In the genomic region with DNA sequence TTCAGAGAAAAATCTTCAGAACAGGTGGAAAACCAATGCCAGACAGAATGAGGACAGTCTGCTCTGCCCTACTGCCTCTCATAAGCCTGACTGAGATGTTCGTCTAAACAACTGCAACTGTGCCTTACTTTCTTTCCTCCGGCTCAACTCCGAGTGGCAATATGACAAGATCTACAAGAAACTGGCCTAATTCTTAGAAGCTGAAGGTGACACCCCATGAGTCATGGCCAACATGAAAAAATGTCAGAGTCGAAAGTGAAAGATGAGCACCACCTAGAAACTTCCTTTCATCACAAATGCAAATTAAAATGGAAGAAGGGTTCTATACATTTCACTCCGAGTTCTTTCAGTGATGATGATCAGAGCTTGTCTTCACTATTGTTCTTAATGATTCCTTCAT, we compare ENCODE assay signal across 8 cellular contexts. TPM values are rescaled to one million over a fixed set of nuclear protein-coding genes. Genes with fewer than 3 reads are reported as not detected.
DNase-seq lines count a peak whose midpoint lies in the region; ATAC-seq and TF ChIP-seq lines count a peak whose summit lies in the region.

No MANE protein-coding gene starts in this region.

- H3K4me3 Mint-ChIP-seq in T-helper 2 cell treated with Interferon-gamma antibody and Interleukin-4, amounts not matched to agents 5 μg/mL and 100 μg/mL, for 36 hours = peak overlapping the region; percentile 74

- H3K9me3 Mint-ChIP-seq in T-helper 2 cell treated with Interferon-gamma antibody and Interleukin-4, amounts not matched to agents 5 μg/mL and 100 μg/mL, for 36 hours = no peaks in the 10 kb centered on the region

- H3K4me1 ChIP-seq in colonic mucosa = peaks cover 9% of the 10 kb centered on the region

- ATAC-seq in GM18861 (IDR thresholded peaks at IDR 0.05; ENCODE audit: unreplicated experiment) = peak; percentile 80
- ATAC-seq in HG02981 (IDR thresholded peaks at IDR 0.05; ENCODE audit: unreplicated experiment) = peak; percentile 90
- no peak for ATAC-seq in Right ventricle myocardium inferior

- H3K27ac ChIP-seq in colonic mucosa = peak overlapping the region; percentile 12

- no peak overlapping the region for H3K9ac ChIP-seq in colonic mucosa (ENCODE audit: low read depth in 2 of 2, low read length in 2 of 2)

- H3K36me3 ChIP-seq in colonic mucosa = no peaks in the 10 kb centered on the region

- no peaks in the 10 kb centered on the region for H3K27me3 Mint-ChIP-seq in T-helper 2 cell treated with Interferon-gamma antibody and Interleukin-4, amounts not matched to agents 5 μg/mL and 100 μg/mL, for 36 hours (ENCODE audit: low read depth)

- peak overlapping the region; percentile 94 for H3K27ac Mint-ChIP-seq in T-helper 2 cell treated with Interferon-gamma antibody and Interleukin-4, amounts not matched to agents 5 μg/mL and 100 μg/mL, for 36 hours

- H3K27me3 ChIP-seq in colonic mucosa = no peaks in the 10 kb centered on the region

- H3K36me3 Mint-ChIP-seq in T-helper 2 cell treated with Interferon-gamma antibody and Interleukin-4, amounts not matched to agents 5 μg/mL and 100 μg/mL, for 36 hours (ENCODE audit: low read depth) = peaks cover 46% of the 10 kb centered on the region

- peaks cover 51% of the 10 kb centered on the region for H3K4me1 Mint-ChIP-seq in T-helper 2 cell treated with Interferon-gamma antibody and Interleukin-4, amounts not matched to agents 5 μg/mL and 100 μg/mL, for 36 hours (ENCODE audit: low read depth)

- intact Hi-C loops in colonic mucosa (cut with DNase I) (no loop called here), Right ventricle myocardium inferior (cut with DNase I) (no loop called here)

- no peak overlapping the region for H3K4me3 ChIP-seq in colonic mucosa

- H3K9me3 ChIP-seq in colonic mucosa = no peaks in the 10 kb centered on the region

- peak; percentile 82 for DNase-seq in T-helper 2 cell treated with Interferon-gamma antibody and Interleukin-4, amounts not matched to agents 5 μg/mL and 100 μg/mL, for 36 hours (ENCODE audit: low spot score)
- DNase-seq in colonic mucosa = no peak
- peak; percentile 18 for DNase-seq in stimulated activated CD8-positive, alpha-beta memory T cell treated with anti-CD3 and anti-CD28 coated beads, Interleukin-7, amount 100 ng/mL, for 24 hours (ENCODE audit: low read depth)
- no peak for DNase-seq in hepatic stellate cell (ENCODE audit: low spot score)
- DNase-seq in Ammon's horn (ENCODE audit: low spot score) = no peak
- DNase-seq in Right ventricle myocardium inferior (ENCODE audit: missing footprints) = no peak

- TF ChIP-seq CTCF in colonic mucosa (IDR thresholded peaks at IDR 0.05) = no peak

RNA-seq across cellular contexts. Expression of gene PCYT1A, which starts 12.9 kb away (rescaled TPM):
- total RNA-seq in colonic mucosa (10 to 100 TPM; 56.1 to 61.5 TPM), Right ventricle myocardium inferior (103 TPM)

RNA-seq across cellular contexts. Expression of gene DYNLT2B, which starts 43.5 kb away (rescaled TPM):
- 1 to 10 TPM; 4.0 to 7.6 TPM for total RNA-seq in colonic mucosa
- 2.9 TPM for total RNA-seq in Right ventricle myocardium inferior

RNA-seq across cellular contexts. Expression of gene SLC51A, which starts 58.3 kb away (rescaled TPM):
- 10 to 100 TPM in 1 of 2 donors, 1 to 10 TPM in 1; 2.1 to 65.1 TPM for total RNA-seq in colonic mucosa
- 0.60 TPM for total RNA-seq in Right ventricle myocardium inferior

Comparison
In these comparisons a context has a peak if more than half of its experiments do, and no peak if none do; other contexts are left out.
1. DNase-seq: peak in T-helper 2 cell treated with Interferon-gamma antibody and Interleukin-4, amounts not matched to agents 5 μg/mL and 100 μg/mL, for 36 hours (single experiment) and stimulated activated CD8-positive, alpha-beta memory T cell treated with anti-CD3 and anti-CD28 coated beads, Interleukin-7, amount 100 ng/mL, for 24 hours (single experiment); none in colonic mucosa (single experiment), hepatic stellate cell (single experiment), Ammon's horn (single experiment) and Right ventricle myocardium inferior (single experiment).